18 cellular contexts compared by ENCODE assay signal in genomic region chr5:112823656-112824055, GRCh38.
"Had no signal": no experiment of that assay in that cellular context is flagged by ENCODE, and none has a peak within 500 bp of the region (broad histone marks: within the 10 kb centered on the region; RNA-seq: fewer than 3 reads in every experiment).

No MANE protein-coding gene starts in this region.

- H3K4me3 Mint-ChIP-seq: activated B cell treated with CpG ODN at 0.5 μM for 24 hours; activated CD8-positive, alpha-beta T cell treated with anti-CD3 and anti-CD28 coated beads for 36 hours; activated naive CD4-positive, alpha-beta T cell treated with anti-CD3 and anti-CD28 coated beads, Interleukin-2, amount 50 U/mL, for 24 hours; activated T-cell treated with anti-CD3 and anti-CD28 coated beads, Interleukin-2, amount 50 U/mL, for 24 hours; dendritic cell treated with granulocyte-macrophage colony-stimulating factor and Interleukin-4, amounts not matched to agents 40 ng/mL and 50 ng/mL, for 4 days; nephron had no signal

- H3K9me3 Mint-ChIP-seq: activated B cell treated with CpG ODN at 0.5 μM for 24 hours; activated CD8-positive, alpha-beta T cell treated with anti-CD3 and anti-CD28 coated beads for 36 hours; activated naive CD4-positive, alpha-beta T cell treated with anti-CD3 and anti-CD28 coated beads, Interleukin-2, amount 50 U/mL, for 24 hours; activated T-cell treated with anti-CD3 and anti-CD28 coated beads, Interleukin-2, amount 50 U/mL, for 24 hours; dendritic cell treated with granulocyte-macrophage colony-stimulating factor and Interleukin-4, amounts not matched to agents 40 ng/mL and 50 ng/mL, for 4 days; nephron had no signal

- H3K27ac Mint-ChIP-seq: activated CD8-positive, alpha-beta T cell treated with anti-CD3 and anti-CD28 coated beads for 36 hours; dendritic cell treated with granulocyte-macrophage colony-stimulating factor and Interleukin-4, amounts not matched to agents 40 ng/mL and 50 ng/mL, for 4 days; nephron had no signal

- H3K4me1 Mint-ChIP-seq: activated naive CD4-positive, alpha-beta T cell treated with anti-CD3 and anti-CD28 coated beads, Interleukin-2, amount 50 U/mL, for 24 hours; nephron had no signal

- ATAC-seq: activated CD8-positive, alpha-beta T cell treated with anti-CD3 and anti-CD28 coated beads for 36 hours; foreskin keratinocyte; left colon had no signal

- H3K27me3 Mint-ChIP-seq: activated B cell treated with CpG ODN at 0.5 μM for 24 hours; activated CD8-positive, alpha-beta T cell treated with anti-CD3 and anti-CD28 coated beads for 36 hours; activated naive CD4-positive, alpha-beta T cell treated with anti-CD3 and anti-CD28 coated beads, Interleukin-2, amount 50 U/mL, for 24 hours; activated T-cell treated with anti-CD3 and anti-CD28 coated beads, Interleukin-2, amount 50 U/mL, for 24 hours; dendritic cell treated with granulocyte-macrophage colony-stimulating factor and Interleukin-4, amounts not matched to agents 40 ng/mL and 50 ng/mL, for 4 days had no signal

- DNase-seq: activated B cell treated with CpG ODN at 0.5 μM for 24 hours; activated CD4-positive, alpha-beta T cell treated with anti-CD3 and anti-CD28 coated beads for 4 hours; activated CD8-positive, alpha-beta T cell treated with anti-CD3 and anti-CD28 coated beads for 36 hours; activated effector memory CD4-positive, alpha-beta T cell treated with anti-CD3 and anti-CD28 coated beads, Interleukin-2, amount 50 U/mL, for 16 hours; activated T-cell treated with anti-CD3 and anti-CD28 coated beads, Interleukin-2, amount 50 U/mL, for 24 hours; effector memory CD4-positive, alpha-beta T cell; foreskin keratinocyte; hypothalamus; islet precursor cell; left colon; lower lobe of right lung; retina; spleen; stimulated activated CD4-positive, alpha-beta T cell treated with anti-CD3 and anti-CD28 coated beads, Interleukin-4, amount 100 ng/mL, for 4 hours; stimulated activated naive CD4-positive, alpha-beta T cell had no signal
